In genomic region chrX:101208152-101208905, GRCh38 we compare ENCODE assay signal across 11 cellular contexts. TPM values are rescaled to one million over a fixed set of nuclear protein-coding genes. Genes with fewer than 3 reads are reported as not detected.
A peak's percentile ranks its signal among the peaks of the same experiment; 100 is the strongest.
DNase-seq lines count a peak whose midpoint lies in the region; ATAC-seq and TF ChIP-seq lines count a peak whose summit lies in the region.
"Had no signal": no experiment of that assay in that cellular context is flagged by ENCODE, and none has a peak within 500 bp of the region (broad histone marks: within the 10 kb centered on the region; RNA-seq: fewer than 3 reads in every experiment).

No MANE protein-coding gene starts in this region.

- no peaks in the 10 kb centered on the region for H3K4me1 ChIP-seq in CD8-positive, alpha-beta memory T cell (ENCODE audit: insufficient read depth, low read length)
- no peaks in the 10 kb centered on the region for H3K4me1 ChIP-seq in transverse colon
- H3K4me1 ChIP-seq: foreskin keratinocyte had no signal

- H3K36me3 Mint-ChIP-seq in CD8-positive, alpha-beta memory T cell = no peaks in the 10 kb centered on the region
- H3K36me3 Mint-ChIP-seq: naive thymus-derived CD8-positive, alpha-beta T cell had no signal

- TF ChIP-seq CTCF in fibroblast of pulmonary artery (IDR thresholded peaks at IDR 0.05; ENCODE audit: low read length, missing control alignments) (no peak), transverse colon (IDR thresholded peaks at IDR 0.05) (no peak)

- peak overlapping the region in 4 of 7 donors; percentile 7 to 53 (median 27) for H3K4me3 Mint-ChIP-seq in CD8-positive, alpha-beta memory T cell

- no peak overlapping the region for H3K4me3 ChIP-seq in CD8-positive, alpha-beta memory T cell (ENCODE audit: low read length)
- H3K4me3 ChIP-seq in fibroblast of pulmonary artery (replicated peaks; ENCODE audit: low read depth, low read length) (no peak overlapping the region), transverse colon (no peak overlapping the region)

- in situ Hi-C loops in transverse colon (cut with MboI; ENCODE audit: low pct_ligation_motif_present in 1 of 4, low pct_unique_long_range_greater_than_20kb in 1 of 4, low sequenced_read_pairs in 3 of 4) = no loop called here

- peaks cover 10 to 16% (median 15%) of the 10 kb centered on the region in 3 donors for H3K4me1 Mint-ChIP-seq in CD8-positive, alpha-beta memory T cell

- H3K27ac Mint-ChIP-seq in CD8-positive, alpha-beta memory T cell = peak overlapping the region in 5 of 8 donors; percentile 6 to 69 (median 30)

- H3K27me3 ChIP-seq in CD8-positive, alpha-beta memory T cell (ENCODE audit: insufficient read depth, low read length, poor library complexity, severe bottlenecking) = no peaks in the 10 kb centered on the region
- H3K27me3 ChIP-seq in transverse colon = no peaks in the 10 kb centered on the region
- H3K27me3 ChIP-seq: foreskin keratinocyte had no signal

- no peaks in the 10 kb centered on the region for H3K9me3 ChIP-seq in CD8-positive, alpha-beta memory T cell (ENCODE audit: low read length)
- H3K9me3 ChIP-seq in transverse colon = no peaks in the 10 kb centered on the region

- ATAC-seq in GM18907 (IDR thresholded peaks at IDR 0.05; ENCODE audit: unreplicated experiment) (peak; percentile 50), HG03378 (IDR thresholded peaks at IDR 0.05; ENCODE audit: unreplicated experiment) (peak; percentile 77)
- ATAC-seq: foreskin keratinocyte; naive thymus-derived CD8-positive, alpha-beta T cell had no signal

- intact Hi-C loops in transverse colon (cut with DNase I; ENCODE audit: low total_unique reads) = no loop called here

- WGBS in transverse colon (ENCODE audit: low coverage in 1 of 2), 2 donors = 45 to 50% methylated on average over 2 to 4 of the region's 4 CpGs

- H3K9me3 Mint-ChIP-seq in CD8-positive, alpha-beta memory T cell = no peaks in the 10 kb centered on the region
- H3K9me3 Mint-ChIP-seq: naive thymus-derived CD8-positive, alpha-beta T cell had no signal

- POLR2A ChIA-PET in CD8-positive, alpha-beta memory T cell (lab: Charles Lee) = no interaction called here

- no peak for TF ChIP-seq EP300 in transverse colon (IDR thresholded peaks at IDR 0.05; ENCODE audit: low read depth)

- no peak overlapping the region for H3K27ac ChIP-seq in CD8-positive, alpha-beta memory T cell (ENCODE audit: low read depth, low read length)
- H3K27ac ChIP-seq in transverse colon = no peak overlapping the region
- H3K27ac ChIP-seq: foreskin keratinocyte had no signal

- TF ChIP-seq POLR2A in transverse colon (IDR thresholded peaks at IDR 0.05) = no peak

- no peaks in the 10 kb centered on the region for H3K36me3 ChIP-seq in CD8-positive, alpha-beta memory T cell (ENCODE audit: insufficient read depth, low read length)
- H3K36me3 ChIP-seq in transverse colon = no peaks in the 10 kb centered on the region

- CTCF ChIA-PET in CD8-positive, alpha-beta memory T cell (lab: Charles Lee) = no interaction called here

- no peak for DNase-seq in CD8-positive, alpha-beta memory T cell
- DNase-seq in fibroblast of pulmonary artery (ENCODE audit: low read depth) = peak; percentile 57
- DNase-seq in GF-D8 (lab: John Stamatoyannopoulos, UW) = no peak
- DNase-seq in transverse colon = no peak
- DNase-seq in inferior parietal cortex (ENCODE audit: extremely low spot score) = no peak
- no peak for DNase-seq in NCI-H1694 treated with DMSO at 0.1 percent for 48 hours (lab: John Stamatoyannopoulos, UW)
- DNase-seq: foreskin keratinocyte; naive thymus-derived CD8-positive, alpha-beta T cell; NK-92 treated with Interleukin-12 subunit alpha and Interleukin-12 subunit beta, amount 100 ng/mL, for 24 hours had no signal

- no peaks in the 10 kb centered on the region for H3K27me3 Mint-ChIP-seq in CD8-positive, alpha-beta memory T cell
- H3K27me3 Mint-ChIP-seq: naive thymus-derived CD8-positive, alpha-beta T cell had no signal

RNA-seq across cellular contexts. Expression of gene DRP2, which starts 11.3 kb away (rescaled TPM):
- total RNA-seq in CD8-positive, alpha-beta memory T cell = under 1 TPM; 0.18 TPM
- polyA plus RNA-seq in CD8-positive, alpha-beta memory T cell = not detected
- total RNA-seq in transverse colon = 1 to 10 TPM in 1 of 4 donors, under 1 TPM in 3; 0.20 to 1.5 (median 0.81) TPM
- total RNA-seq: naive thymus-derived CD8-positive, alpha-beta T cell had no signal
